ENCODE assay signal across 11 cellular contexts in the genomic region with DNA sequence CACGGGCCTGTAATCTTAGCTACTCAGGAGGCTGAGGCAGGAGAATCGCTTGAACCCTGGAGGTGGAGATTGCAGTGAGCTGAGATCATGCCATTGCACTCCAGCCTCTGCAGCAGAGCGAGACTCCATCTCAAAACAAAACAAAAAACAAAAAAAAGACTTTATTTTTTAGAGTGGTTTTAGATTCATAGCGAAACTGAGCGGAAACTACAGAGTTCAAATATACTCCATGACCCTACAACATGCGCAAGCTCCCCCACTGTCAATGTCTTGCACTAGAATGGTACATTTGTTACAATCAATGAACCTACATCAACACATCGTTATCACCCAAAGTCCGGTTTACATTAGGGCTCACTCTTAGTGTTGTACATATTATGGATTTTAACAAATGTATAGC. TPM values are rescaled to one million over a fixed set of nuclear protein-coding genes. Genes with fewer than 3 reads are reported as not detected.
DNase-seq lines count a peak whose midpoint lies in the region; ATAC-seq lines count a peak whose summit lies in the region.
"Had no signal": no experiment of that assay in that cellular context is flagged by ENCODE, and none has a peak within 500 bp of the region (broad histone marks: within the 10 kb centered on the region; RNA-seq: fewer than 3 reads in every experiment).

No MANE protein-coding gene starts in this region.

- peaks cover 5% of the 10 kb centered on the region for H3K9me3 Mint-ChIP-seq in memory B cell

- H3K27ac Mint-ChIP-seq in memory B cell, result peak overlapping the region; percentile 5

- no peaks in the 10 kb centered on the region for H3K27me3 Mint-ChIP-seq in memory B cell

- H3K36me3 Mint-ChIP-seq in memory B cell, result no peaks in the 10 kb centered on the region

- H3K4me1 Mint-ChIP-seq in memory B cell, result peaks cover 22% of the 10 kb centered on the region

- in situ Hi-C loops in G401 (cut with HindIII; ENCODE audit: low sequenced_read_pairs), result no loop called here

- H3K4me3 Mint-ChIP-seq in memory B cell, result peak overlapping the region; percentile 50

- ATAC-seq in activated CD4-positive, CD25-positive, alpha-beta regulatory T cell treated with anti-CD3 and anti-CD28 coated beads, Interleukin-2, amount 50 U/mL, for 24 hours, result peak; percentile 29 to 46
- ATAC-seq in GM21515 (IDR thresholded peaks at IDR 0.05; ENCODE audit: unreplicated experiment), result peak; percentile 33
- peak; percentile 25 for ATAC-seq in HG03108 (IDR thresholded peaks at IDR 0.05; ENCODE audit: unreplicated experiment)
- no peak for ATAC-seq in memory B cell (ENCODE audit: low read depth)

- DNase-seq in activated CD4-positive, CD25-positive, alpha-beta regulatory T cell (lab: John Stamatoyannopoulos, UW), result no peak
- no peak for DNase-seq in memory B cell (ENCODE audit: low spot score in 2 of 2)
- no peak for DNase-seq in COR-L47 (lab: John Stamatoyannopoulos, UW)
- no peak for DNase-seq in globus pallidus (ENCODE audit: low spot score)
- DNase-seq in G401 (ENCODE audit: low spot score), result no peak
- DNase-seq: activated gamma-delta T cell treated with Interleukin-2 at 50 U/mL for 16 hours; stimulated activated CD4-positive, alpha-beta T cell treated with anti-CD3 and anti-CD28 coated beads, Interleukin-2, amount 100 ng/mL, for 48 hours; testis had no signal

RNA-seq across cellular contexts. Expression of a gene that starts 2.2 kb away (rescaled TPM):
- 280 and 316 TPM in 2 replicates for total RNA-seq in G401 (2014; rRNA removed; shearing (Covaris generic))

RNA-seq across cellular contexts. Expression of a gene that starts 14.6 kb away (rescaled TPM):
- 61.5 and 95.3 TPM in 2 replicates for total RNA-seq in G401 (2014; rRNA removed; shearing (Covaris generic))

RNA-seq across cellular contexts. Expression of a gene that starts 14.6 kb away (rescaled TPM):
- 1.4 and 2.3 TPM in 2 replicates for total RNA-seq in G401 (2014; rRNA removed; shearing (Covaris generic))
